ENCODE assay signal across 8 cellular contexts in genomic region chr9:63823375-63824201, GRCh38.
DNase-seq lines count a peak whose midpoint lies in the region; ATAC-seq, FAIRE-seq and TF ChIP-seq lines count a peak whose summit lies in the region.
"Not testable (repeated sequence)": the region's sequence is repeated elsewhere in the genome, so short reads cannot be mapped to it uniquely, and the experiment has no call there.

No MANE protein-coding gene starts in this region.

- H4K20me1 ChIP-seq in GM12878 (ENCODE audit: control insufficient read depth, insufficient read depth) = not testable (repeated sequence)

- not testable (repeated sequence) for TF ChIP-seq EP300 in GM12878 (IDR thresholded peaks at IDR 0.05; ENCODE audit: borderline replicate concordance in 1 of 2, control insufficient read depth in 1 of 2, low read depth in 2 of 2, low read length in 2 of 2)

- DNase-seq in Caki2 (ENCODE audit: low read depth) = peak; percentile 8
- not testable (repeated sequence) for DNase-seq in RWPE2 (ENCODE audit: low spot score); foreskin keratinocyte; omental fat pad (ENCODE audit: low spot score); urothelium cell line (ENCODE audit: low spot score)
- DNase-seq in GM12878 (ENCODE audit: low read depth, low spot score) = peak; percentile 3
- peak; percentile 15 for DNase-seq in kidney tubule cell (ENCODE audit: low spot score)

- FAIRE-seq in GM12878 (lab: Jason Lieb, UNC) = not testable (repeated sequence)
- FAIRE-seq in urothelium cell line (lab: Jason Lieb, UNC) = peak; percentile 76

- H3K4me2 ChIP-seq in GM12878 (ENCODE audit: control insufficient read depth, insufficient read depth) = not testable (repeated sequence)

- not testable (repeated sequence) for TF ChIP-seq RAD21 in GM12878 (IDR thresholded peaks at IDR 0.05; ENCODE audit: insufficient read depth, low read depth, low read length)

- H3K27me3 ChIP-seq in RWPE2 (ENCODE audit: insufficient read depth, poor library complexity, severe bottlenecking); GM12878 (replicated peaks in 1 of 2; ENCODE audit: control insufficient read depth in 2 of 2, insufficient read depth in 2 of 2, low read length in 1 of 2); foreskin keratinocyte: not testable (repeated sequence)

- intact Hi-C loops in GM12878 (cut with micrococcal nuclease; ENCODE audit: unreplicated experiment) = not testable (repeated sequence)

- TF ChIP-seq CTCF in RWPE2 (IDR thresholded peaks at IDR 0.05; ENCODE audit: poor library complexity, severe bottlenecking); GM12878 (IDR thresholded peaks at IDR 0.05 in 2 of 3, conservative IDR thresholded peaks at IDR 0.05 in 1 of 3; ENCODE audit: control insufficient read depth in 2 of 3, extremely low read depth in 1 of 3, insufficient read depth in 1 of 3, low read depth in 3 of 3, low read length in 3 of 3); foreskin keratinocyte (conservative IDR thresholded peaks at IDR 0.05); omental fat pad (IDR thresholded peaks at IDR 0.05): not testable (repeated sequence)

- POLR2A ChIA-PET in GM12878 (lab: Charles Lee) = not testable (repeated sequence)

- H3K27ac ChIP-seq in RWPE2 (ENCODE audit: poor library complexity, severe bottlenecking); GM12878 (ENCODE audit: control insufficient read depth, insufficient read depth); foreskin keratinocyte: not testable (repeated sequence)

- ATAC-seq in HG02623 (IDR thresholded peaks at IDR 0.05; ENCODE audit: unreplicated experiment) (peak; percentile 40), RWPE2 (ENCODE audit: low read depth) (peak; percentile 35; the same call in 2 of the 3 replicates), GM12878 (peak; percentile 33), foreskin keratinocyte (peak; percentile 53), omental fat pad (ENCODE audit: low FRiP score) (peak; percentile 86)

- RAD21 ChIA-PET in GM12878 (lab: Charles Lee; ENCODE audit: unreplicated experiment) = not testable (repeated sequence)

- in situ Hi-C loops in Caki2 (cut with HindIII; ENCODE audit: low pct_unique_long_range_greater_than_20kb, low sequenced_read_pairs); GM12878 (cut with MboI): not testable (repeated sequence)

- TF ChIP-seq POLR2A in GM12878 (IDR thresholded peaks at IDR 0.05; ENCODE audit: low read depth, low read length) = not testable (repeated sequence)

- BruUV-seq in GM12878 (replicated peaks; lab: Mats Ljungman, UMichigan) = not testable (repeated sequence)

- not testable (repeated sequence) for H3K9ac ChIP-seq in GM12878 (ENCODE audit: control insufficient read depth, insufficient read depth, low read length)

- H3K4me3 ChIP-seq in RWPE2 (ENCODE audit: severe bottlenecking); GM12878: not testable (repeated sequence)

- SMC1A ChIA-PET in GM12878 (lab: Charles Lee; ENCODE audit: uncharacterized antibody, unreplicated experiment) = not testable (repeated sequence)

- not testable (repeated sequence) for H3K9me3 ChIP-seq in RWPE2 (ENCODE audit: severe bottlenecking); GM12878 (replicated peaks; ENCODE audit: control insufficient read depth, insufficient read depth, low read length)

- CTCF ChIA-PET in GM12878 (lab: Yijun Ruan, JAX) = not testable (repeated sequence)

- not testable (repeated sequence) for H3K36me3 ChIP-seq in RWPE2 (ENCODE audit: low read depth); GM12878 (ENCODE audit: control insufficient read depth in 2 of 2, insufficient read depth in 2 of 2, low read length in 1 of 2)

- not testable (repeated sequence) for H3K79me2 ChIP-seq in GM12878 (ENCODE audit: control insufficient read depth, insufficient read depth, low read length)

- not testable (repeated sequence) for H3K4me1 ChIP-seq in RWPE2 (ENCODE audit: insufficient read depth, poor library complexity, severe bottlenecking); GM12878 (ENCODE audit: control insufficient read depth, insufficient read depth, low read length); foreskin keratinocyte

- 26% methylated on average over 8 of the region's 8 CpGs for WGBS in GM12878 (ENCODE audit: insufficient coverage, insufficient replicate concordance, low lambda C conversion rate, missing lambda C conversion rate)

- not testable (repeated sequence) for H2AFZ ChIP-seq in GM12878 (ENCODE audit: control insufficient read depth, low read depth, low read length)

TF ChIP-seq in GM12878, 131 proteins besides CTCF, POLR2A, EP300 and RAD21:
- TF ChIP-seq MYC (IDR thresholded peaks at IDR 0.05; ENCODE audit: insufficient read depth, insufficient read length, insufficient replicate concordance, low read length, severe bottlenecking) = peak; percentile 13

Comparison
In these comparisons a context has a peak if more than half of its experiments do, and no peak if none do; other contexts are left out.
1. ATAC-seq: peak in every context shown above with its lines; median percentile 86 in omental fat pad; 53 in foreskin keratinocyte; 40 in HG02623; 35 in RWPE2; 33 in GM12878.